ENCODE assay signal across 10 cellular contexts in genomic region chr6:259901-260508, GRCh38. TPM values are rescaled to one million over a fixed set of nuclear protein-coding genes. Genes with fewer than 3 reads are reported as not detected.
DNase-seq lines count a peak whose midpoint lies in the region; ATAC-seq and TF ChIP-seq lines count a peak whose summit lies in the region.
"Had no signal": no experiment of that assay in that cellular context is flagged by ENCODE, and none has a peak within 500 bp of the region (broad histone marks: within the 10 kb centered on the region; RNA-seq: fewer than 3 reads in every experiment).

No MANE protein-coding gene starts in this region.

- no peaks in the 10 kb centered on the region for H3K9me3 Mint-ChIP-seq in activated naive CD4-positive, alpha-beta T cell treated with anti-CD3 and anti-CD28 coated beads, Interleukin-2, amount 50 U/mL, for 24 hours

- no peak for TF ChIP-seq CTCF in KMS-11 (conservative IDR thresholded peaks at IDR 0.05; ENCODE audit: low read depth, low read length)
- TF ChIP-seq CTCF in left ventricle myocardium inferior (IDR thresholded peaks at IDR 0.05; ENCODE audit: borderline replicate concordance): no peak
- no peak for TF ChIP-seq CTCF in colonic mucosa (IDR thresholded peaks at IDR 0.05)

- no peak for DNase-seq in activated naive CD4-positive, alpha-beta T cell treated with anti-CD3 and anti-CD28 coated beads, Interleukin-2, amount 50 U/mL, for 16 hours
- DNase-seq in left colon (no peak), left ventricle myocardium inferior (no peak), colonic mucosa (no peak), ecto neural progenitor cell (ENCODE audit: low spot score) (no peak)
- DNase-seq: uterus had no signal

- H3K79me2 ChIP-seq in KMS-11 (ENCODE audit: insufficient read depth, low read depth): no peaks in the 10 kb centered on the region

- H3K36me3 ChIP-seq in KMS-11 (ENCODE audit: insufficient read depth) (no peaks in the 10 kb centered on the region), left ventricle myocardium inferior (no peaks in the 10 kb centered on the region), colonic mucosa (no peaks in the 10 kb centered on the region)
- H3K36me3 ChIP-seq: esophagus muscularis mucosa, uterus had no signal

- peaks cover 24% of the 10 kb centered on the region for H3K4me1 Mint-ChIP-seq in activated naive CD4-positive, alpha-beta T cell treated with anti-CD3 and anti-CD28 coated beads, Interleukin-2, amount 50 U/mL, for 24 hours

- peak overlapping the region; percentile 83 for H3K4me2 ChIP-seq in KMS-11

- H3K27me3 ChIP-seq in KMS-11 (ENCODE audit: insufficient read depth, low read depth): no peaks in the 10 kb centered on the region
- peaks cover under 1% of the 10 kb centered on the region for H3K27me3 ChIP-seq in left ventricle myocardium inferior (ENCODE audit: low read depth)
- no peaks in the 10 kb centered on the region for H3K27me3 ChIP-seq in colonic mucosa
- H3K27me3 ChIP-seq: uterus had no signal

- intact Hi-C loops in left colon (cut with DNase I, micrococcal nuclease): no loop called here
- intact Hi-C loops in left ventricle myocardium inferior (cut with micrococcal nuclease): no loop called here
- intact Hi-C loops in colonic mucosa (cut with DNase I): no loop called here

- peaks cover 4% of the 10 kb centered on the region for H3K9me3 ChIP-seq in left ventricle myocardium inferior (replicated peaks)
- H3K9me3 ChIP-seq in colonic mucosa: no peaks in the 10 kb centered on the region
- H3K9me3 ChIP-seq: esophagus muscularis mucosa, uterus had no signal

- H3K27ac Mint-ChIP-seq in activated naive CD4-positive, alpha-beta T cell treated with anti-CD3 and anti-CD28 coated beads, Interleukin-2, amount 50 U/mL, for 24 hours: no peak overlapping the region

- peak overlapping the region; percentile 38 for H2AFZ ChIP-seq in KMS-11 (ENCODE audit: low read depth)

- H3K4me3 ChIP-seq in KMS-11 (IDR thresholded peaks at IDR 0.05; ENCODE audit: insufficient read depth, low read depth, low read length) (no peak overlapping the region), left ventricle myocardium inferior (no peak overlapping the region), colonic mucosa (no peak overlapping the region)
- H3K4me3 ChIP-seq: esophagus muscularis mucosa, uterus had no signal

- H3K27ac ChIP-seq in KMS-11 (peak overlapping the region; percentile 39), left ventricle myocardium inferior (replicated peaks) (no peak overlapping the region), colonic mucosa (no peak overlapping the region)
- H3K27ac ChIP-seq: esophagus muscularis mucosa, uterus had no signal

- H3K4me3 Mint-ChIP-seq in activated naive CD4-positive, alpha-beta T cell treated with anti-CD3 and anti-CD28 coated beads, Interleukin-2, amount 50 U/mL, for 24 hours: peak overlapping the region; percentile 37

- H3K27me3 Mint-ChIP-seq in activated naive CD4-positive, alpha-beta T cell treated with anti-CD3 and anti-CD28 coated beads, Interleukin-2, amount 50 U/mL, for 24 hours: no peaks in the 10 kb centered on the region

- peak; percentile 65 for ATAC-seq in HG02623 (IDR thresholded peaks at IDR 0.05; ENCODE audit: unreplicated experiment)
- no peak for ATAC-seq in left colon

- no peaks in the 10 kb centered on the region for H4K20me1 ChIP-seq in KMS-11 (ENCODE audit: insufficient read depth)

- peak overlapping the region; percentile 7; the same call in 1 of the 2 replicates for H3K9ac ChIP-seq in KMS-11
- H3K9ac ChIP-seq in colonic mucosa (ENCODE audit: low read depth in 2 of 2, low read length in 2 of 2): no peak overlapping the region

- no peaks in the 10 kb centered on the region for H3K36me3 Mint-ChIP-seq in activated naive CD4-positive, alpha-beta T cell treated with anti-CD3 and anti-CD28 coated beads, Interleukin-2, amount 50 U/mL, for 24 hours

- peaks cover 48% of the 10 kb centered on the region for H3K4me1 ChIP-seq in KMS-11 (ENCODE audit: low read depth, poor library complexity, severe bottlenecking)
- no peaks in the 10 kb centered on the region for H3K4me1 ChIP-seq in left ventricle myocardium inferior
- no peaks in the 10 kb centered on the region for H3K4me1 ChIP-seq in colonic mucosa
- H3K4me1 ChIP-seq: esophagus muscularis mucosa, uterus had no signal

RNA-seq across cellular contexts. Expression of gene DUSP22, which starts 32.3 kb away (rescaled TPM):
- total RNA-seq in left colon (10 to 100 TPM; 26.5 to 29.5 TPM), left ventricle myocardium inferior (48.0 TPM), colonic mucosa (10 to 100 TPM; 20.5 to 24.5 TPM)
